Comparison of ENCODE assay signal across 2 cellular contexts in genomic region chr16:72992142-72992601, GRCh38.
TF ChIP-seq lines count a peak whose summit lies in the region.

No MANE protein-coding gene starts in this region.

TF ChIP-seq in IMR-90, 13 proteins besides CTCF, POLR2A, EP300 and RAD21:
- TF ChIP-seq CEBPB (IDR thresholded peaks at IDR 0.05; ENCODE audit: low read depth, low read length) (no peak), RFX5 (IDR thresholded peaks at IDR 0.05; ENCODE audit: low read depth, low read length) (no peak), MAZ (IDR thresholded peaks at IDR 0.05; ENCODE audit: borderline replicate concordance, low read depth, low read length) (no peak), MXI1 (IDR thresholded peaks at IDR 0.05; ENCODE audit: borderline replicate concordance, low read depth, low read length) (no peak), MAFK (IDR thresholded peaks at IDR 0.05; ENCODE audit: low read depth, low read length) (no peak), BHLHE40 (IDR thresholded peaks at IDR 0.05; ENCODE audit: low read depth, low read length) (no peak), FOS (IDR thresholded peaks at IDR 0.05; ENCODE audit: low read depth, low read length) (no peak), USF2 (IDR thresholded peaks at IDR 0.05; ENCODE audit: low read depth, low read length) (no peak), NFE2L2 (IDR thresholded peaks at IDR 0.05; ENCODE audit: low read depth, low read length) (no peak), RCOR1 (IDR thresholded peaks at IDR 0.05; ENCODE audit: insufficient replicate concordance, low read length) (no peak)
- TF ChIP-seq, protein P1, sequence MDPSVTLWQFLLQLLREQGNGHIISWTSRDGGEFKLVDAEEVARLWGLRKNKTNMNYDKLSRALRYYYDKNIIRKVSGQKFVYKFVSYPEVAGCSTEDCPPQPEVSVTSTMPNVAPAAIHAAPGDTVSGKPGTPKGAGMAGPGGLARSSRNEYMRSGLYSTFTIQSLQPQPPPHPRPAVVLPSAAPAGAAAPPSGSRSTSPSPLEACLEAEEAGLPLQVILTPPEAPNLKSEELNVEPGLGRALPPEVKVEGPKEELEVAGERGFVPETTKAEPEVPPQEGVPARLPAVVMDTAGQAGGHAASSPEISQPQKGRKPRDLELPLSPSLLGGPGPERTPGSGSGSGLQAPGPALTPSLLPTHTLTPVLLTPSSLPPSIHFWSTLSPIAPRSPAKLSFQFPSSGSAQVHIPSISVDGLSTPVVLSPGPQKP (IDR thresholded peaks at IDR 0.05; ENCODE audit: borderline replicate concordance, low read depth, low read length), result no peak

TF ChIP-seq in liver, 16 proteins besides CTCF, POLR2A, EP300 and RAD21:
- TF ChIP-seq GABPA (IDR thresholded peaks at IDR 0.05 in 1 of 2, conservative IDR thresholded peaks at IDR 0.05 in 1 of 2) (no peak), NR2F2 (IDR thresholded peaks at IDR 0.05) (peak; percentile 29)
